ENCODE assay signal across 8 cellular contexts in the genomic region with DNA sequence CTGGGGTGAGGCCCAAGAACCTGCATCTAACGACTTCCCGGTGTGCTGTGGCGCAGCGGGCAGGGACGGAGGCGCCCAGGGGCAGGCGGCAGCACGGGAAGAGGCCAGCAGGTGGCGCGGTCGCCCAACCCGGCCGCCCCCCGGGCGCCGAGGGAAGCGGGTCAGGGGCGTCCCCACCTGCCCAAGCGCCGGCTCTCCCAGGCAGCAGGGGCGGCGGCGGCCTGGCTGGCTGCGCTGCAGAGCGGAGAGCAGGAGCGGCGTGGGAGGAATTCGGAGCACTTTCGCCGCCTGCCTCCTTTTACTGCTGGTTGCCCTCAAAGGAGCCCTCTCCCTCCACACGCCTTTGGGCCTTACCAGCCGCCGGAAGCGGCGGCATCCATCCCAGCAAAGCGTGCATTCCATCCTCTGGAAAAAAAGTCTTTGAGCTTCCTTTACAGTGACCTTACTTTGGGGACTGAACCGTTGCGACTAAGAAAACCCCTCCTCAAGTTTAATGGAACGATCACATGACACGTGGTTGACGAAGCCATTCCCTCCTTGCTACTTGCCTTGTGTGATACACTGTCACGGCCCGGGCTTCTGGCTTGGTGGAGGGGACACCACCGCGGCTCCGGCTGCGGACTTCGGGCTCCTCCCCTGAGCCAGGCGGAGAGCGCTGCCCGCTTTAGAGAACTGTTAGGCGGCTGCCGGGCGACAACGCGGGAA.
DNase-seq lines count a peak whose midpoint lies in the region; ATAC-seq and TF ChIP-seq lines count a peak whose summit lies in the region.

No MANE protein-coding gene starts in this region.

- peaks cover 47% of the 10 kb centered on the region for H3K4me1 Mint-ChIP-seq in activated naive CD8-positive, alpha-beta T cell treated with anti-CD3 and anti-CD28 coated beads, Interleukin-2, amount 10 ng/mL, durations not matched to agents 7 days and 5 days

- peak; percentile 78 for TF ChIP-seq CTCF in SK-N-SH (IDR thresholded peaks at IDR 0.05)
- peak; percentile 91 to 99 for TF ChIP-seq CTCF in right atrium auricular region (IDR thresholded peaks at IDR 0.05)
- TF ChIP-seq CTCF in vagina (IDR thresholded peaks at IDR 0.05) = peak; percentile 46 to 88 (median 76)

- POLR2A ChIA-PET in SK-N-SH (lab: Yijun Ruan, JAX) = no interaction called here
- POLR2A ChIA-PET in activated naive CD8-positive, alpha-beta T cell treated with anti-CD3 and anti-CD28 coated beads, Interleukin-2, amount 10 ng/mL, durations not matched to agents 7 days and 5 days (lab: Charles Lee) = interaction anchor here (1.7 kb wide), 1 partner anchor 177 kb away, joined by 3 read pairs; no protein-coding TSS in a partner anchor

- no peaks in the 10 kb centered on the region for H4K20me1 ChIP-seq in SK-N-SH (ENCODE audit: insufficient read depth)

- peak overlapping the region; percentile 39; the same call in 1 of the 2 replicates for H2AFZ ChIP-seq in SK-N-SH (ENCODE audit: low read depth)

- H3K27me3 ChIP-seq in SK-N-SH (ENCODE audit: insufficient read depth) (no peaks in the 10 kb centered on the region), right atrium auricular region (no peaks in the 10 kb centered on the region), rectal smooth muscle tissue (ENCODE audit: control insufficient read depth, insufficient read depth, low read length) (peaks cover 5% of the 10 kb centered on the region), vagina (no peaks in the 10 kb centered on the region)

- no peak overlapping the region for H3K9ac ChIP-seq in SK-N-SH
- no peak overlapping the region for H3K9ac ChIP-seq in rectal smooth muscle tissue (ENCODE audit: low read length)

- peak; percentile 70 for DNase-seq in AG08395 (ENCODE audit: low spot score)
- peak; percentile 94 for DNase-seq in SK-N-SH
- peak; percentile 89 for DNase-seq in activated naive CD8-positive, alpha-beta T cell treated with anti-CD3 and anti-CD28 coated beads, Interleukin-2, amount 10 ng/mL, durations not matched to agents 7 days and 5 days
- DNase-seq in right atrium auricular region (ENCODE audit: low spot score) = no peak
- DNase-seq in vagina (ENCODE audit: extremely low spot score in 2 of 2) = no peak

- peak; percentile 83 for TF ChIP-seq RAD21 in SK-N-SH (IDR thresholded peaks at IDR 0.05; ENCODE audit: low read length)

- no peaks in the 10 kb centered on the region for H3K9me3 Mint-ChIP-seq in activated naive CD8-positive, alpha-beta T cell treated with anti-CD3 and anti-CD28 coated beads, Interleukin-2, amount 10 ng/mL, durations not matched to agents 7 days and 5 days

- H3K27ac Mint-ChIP-seq in activated naive CD8-positive, alpha-beta T cell treated with anti-CD3 and anti-CD28 coated beads, Interleukin-2, amount 10 ng/mL, durations not matched to agents 7 days and 5 days = peak overlapping the region; percentile 35

- H3K4me3 Mint-ChIP-seq in activated naive CD8-positive, alpha-beta T cell treated with anti-CD3 and anti-CD28 coated beads, Interleukin-2, amount 10 ng/mL, durations not matched to agents 7 days and 5 days = peak overlapping the region; percentile 66

- 84% methylated on average over 21 of the region's 56 CpGs for WGBS in SK-N-SH (ENCODE audit: low lambda C conversion rate)

- ATAC-seq in GM19043 (IDR thresholded peaks at IDR 0.05; ENCODE audit: low read depth, unreplicated experiment) = peak; percentile 71
- peak; percentile 69 for ATAC-seq in HG03442 (IDR thresholded peaks at IDR 0.05; ENCODE audit: unreplicated experiment)
- ATAC-seq in activated naive CD8-positive, alpha-beta T cell treated with anti-CD3 and anti-CD28 coated beads, Interleukin-2, amount 10 ng/mL, durations not matched to agents 7 days and 5 days (ENCODE audit: low read depth) = peak; percentile 91

- no peak for TF ChIP-seq EP300 in SK-N-SH (IDR thresholded peaks at IDR 0.05; ENCODE audit: borderline replicate concordance in 1 of 2, low read depth in 1 of 2, low read length in 1 of 2)

- intact Hi-C loops in vagina (cut with DNase I) = loop anchor here (5.0 kb wide), 1 partner anchor 175 kb away; no protein-coding TSS in a partner anchor

- no peak for TF ChIP-seq POLR2A in vagina (IDR thresholded peaks at IDR 0.05)

- H3K79me2 ChIP-seq in SK-N-SH (ENCODE audit: insufficient read depth) = no peaks in the 10 kb centered on the region

- H3K36me3 ChIP-seq in SK-N-SH (replicated peaks in 1 of 2; ENCODE audit: control insufficient read depth in 1 of 2, insufficient read depth in 2 of 2, low read length in 1 of 2) (no peaks in the 10 kb centered on the region), right atrium auricular region (no peaks in the 10 kb centered on the region), rectal smooth muscle tissue (ENCODE audit: control insufficient read depth, insufficient read depth, low read length) (no peaks in the 10 kb centered on the region), vagina (no peaks in the 10 kb centered on the region)

- no peaks in the 10 kb centered on the region for H3F3A ChIP-seq in SK-N-SH (replicated peaks; ENCODE audit: insufficient read depth)

- peaks cover 4% of the 10 kb centered on the region for H3K27me3 Mint-ChIP-seq in activated naive CD8-positive, alpha-beta T cell treated with anti-CD3 and anti-CD28 coated beads, Interleukin-2, amount 10 ng/mL, durations not matched to agents 7 days and 5 days

- H3K4me1 ChIP-seq in SK-N-SH (ENCODE audit: control insufficient read depth in 1 of 2, insufficient read depth in 2 of 2, low read depth in 1 of 2, low read length in 1 of 2) = peaks cover 17 to 19% of the 10 kb centered on the region in 2 experiments; a peak in 3 of 4 replicates
- H3K4me1 ChIP-seq in right atrium auricular region = peaks cover 0 to 16% of the 10 kb centered on the region in 2 donors
- no peaks in the 10 kb centered on the region for H3K4me1 ChIP-seq in rectal smooth muscle tissue (ENCODE audit: control insufficient read depth, insufficient read depth, low read length)
- H3K4me1 ChIP-seq in vagina = peaks cover 13% of the 10 kb centered on the region

- CTCF ChIA-PET in SK-N-SH (lab: Yijun Ruan, JAX) = interaction anchor here (0.6 to 9.5 kb wide), 33 partner anchors 9 to 370 kb away, joined by 3 to 118 read pairs (median 4); no protein-coding TSS in a partner anchor

- H3K9me3 ChIP-seq in SK-N-SH = no peaks in the 10 kb centered on the region
- no peaks in the 10 kb centered on the region for H3K9me3 ChIP-seq in right atrium auricular region
- H3K9me3 ChIP-seq in vagina = no peaks in the 10 kb centered on the region

- H3K4me3 ChIP-seq in SK-N-SH (ENCODE audit: low read depth in 2 of 2, low read length in 1 of 2) (peak overlapping the region; percentile 3 to 29; a peak in 2 of 4 replicates), right atrium auricular region (peak overlapping the region; percentile 26 to 49), rectal smooth muscle tissue (ENCODE audit: low read length) (peak overlapping the region; percentile 49), vagina (peak overlapping the region; percentile 37 to 46)

- no peaks in the 10 kb centered on the region for H3K9me2 ChIP-seq in SK-N-SH

- H3K27ac ChIP-seq in SK-N-SH (ENCODE audit: low read depth in 2 of 2, low read length in 1 of 2) (0 out of 4 replicates have a peak overlapping the region, but pooled peaks of 1 of the 2 experiments have one; percentile 5), right atrium auricular region (peak overlapping the region in 1 of 2 donors; percentile 21), rectal smooth muscle tissue (ENCODE audit: low read depth, low read length) (no peak overlapping the region), vagina (no peak overlapping the region)

- no peaks in the 10 kb centered on the region for H3K36me3 Mint-ChIP-seq in activated naive CD8-positive, alpha-beta T cell treated with anti-CD3 and anti-CD28 coated beads, Interleukin-2, amount 10 ng/mL, durations not matched to agents 7 days and 5 days

- peak overlapping the region; percentile 63 for H3K4me2 ChIP-seq in SK-N-SH

TF ChIP-seq in SK-N-SH, 30 proteins besides CTCF, POLR2A, EP300 and RAD21:
- TF ChIP-seq SIN3A (IDR thresholded peaks at IDR 0.05; ENCODE audit: borderline replicate concordance, low read depth, low read length) (no peak), SMC3 (IDR thresholded peaks at IDR 0.05; ENCODE audit: low read depth, low read length) (peak; percentile 84)

Comparison
In these comparisons a context has a peak if more than half of its experiments do, and no peak if none do; other contexts are left out.
1. DNase-seq: peak in AG08395 (single experiment), SK-N-SH (single experiment) and activated naive CD8-positive, alpha-beta T cell treated with anti-CD3 and anti-CD28 coated beads, Interleukin-2, amount 10 ng/mL, durations not matched to agents 7 days and 5 days (single experiment); none in right atrium auricular region (single experiment) and vagina (0 of 2).
2. Peak in every context shown above with its lines, with median percentiles within 50 percentile points of each other: ATAC-seq, H3K4me3 ChIP-seq and CTCF ChIP-seq.